ENCODE assay signal across 20 cellular contexts in the genomic region with DNA sequence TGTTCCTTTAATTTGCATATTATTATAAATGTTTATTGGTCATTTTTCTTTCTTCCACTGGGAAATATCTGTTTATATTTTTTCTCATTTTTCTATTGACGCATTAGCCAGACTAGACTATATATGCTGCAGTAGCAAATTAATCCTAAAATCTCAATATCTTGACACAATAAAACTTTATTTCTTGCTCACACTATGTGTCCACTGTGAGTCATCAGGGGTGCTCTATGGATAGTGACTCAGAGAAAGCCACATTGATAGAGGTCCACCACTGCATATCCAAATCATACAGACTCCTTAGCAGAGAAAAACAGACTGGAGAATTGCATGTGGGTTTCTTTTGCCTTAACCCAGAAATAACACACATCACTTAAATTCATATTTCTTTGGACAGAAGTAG. TPM values are rescaled to one million over a fixed set of nuclear protein-coding genes. Genes with fewer than 3 reads are reported as not detected.
"Had no signal": no experiment of that assay in that cellular context is flagged by ENCODE, and none has a peak within 500 bp of the region (broad histone marks: within the 10 kb centered on the region; RNA-seq: fewer than 3 reads in every experiment).

No MANE protein-coding gene starts in this region.

- H3K4me1 ChIP-seq: gastrocnemius medialis, heart right ventricle, psoas muscle, spleen, stomach, testis, upper lobe of left lung had no signal

- H3K36me3 ChIP-seq: gastrocnemius medialis, heart right ventricle, spleen, stomach, upper lobe of left lung had no signal

- H3K27ac ChIP-seq: gastrocnemius medialis, heart right ventricle, psoas muscle, spleen, stomach, testis, upper lobe of left lung had no signal

- H3K4me3 ChIP-seq: gastrocnemius medialis, heart right ventricle, lung, psoas muscle, spleen, stomach, testis, upper lobe of left lung had no signal

- DNase-seq: activated CD4-positive, alpha-beta T cell treated with anti-CD3 and anti-CD28 coated beads for 48 hours; activated CD8-positive, alpha-beta memory T cell treated with anti-CD3 and anti-CD28 coated beads, Interleukin-2, amount 50 U/mL, for 4 hours; activated CD8-positive, alpha-beta T cell treated with anti-CD3 and anti-CD28 coated beads, Interleukin-2, amount 10 ng/mL, durations not matched to agents 7 days and 5 days; activated gamma-delta T cell treated with Interleukin-2 at 50 U/mL for 16 hours; amniotic stem cell; cortex of kidney; effector CD4-positive, alpha-beta T cell; gastrocnemius medialis; heart right ventricle; midbrain; psoas muscle; spleen; stomach; testis; upper lobe of left lung had no signal

- ATAC-seq: activated CD8-positive, alpha-beta T cell treated with anti-CD3 and anti-CD28 coated beads, Interleukin-2, amount 10 ng/mL, durations not matched to agents 7 days and 5 days; gastrocnemius medialis; heart right ventricle; psoas muscle; sciatic nerve had no signal

- H3K9me3 ChIP-seq: psoas muscle, testis had no signal

- H3K27me3 ChIP-seq: gastrocnemius medialis, heart right ventricle, spleen, stomach, testis, upper lobe of left lung had no signal

RNA-seq across cellular contexts. Expression of a gene that starts 20.8 kb away (rescaled TPM):
- total RNA-seq: activated CD8-positive, alpha-beta T cell treated with anti-CD3 and anti-CD28 coated beads, Interleukin-2, amount 10 ng/mL, durations not matched to agents 7 days and 5 days; gastrocnemius medialis; heart right ventricle; lung; myocyte; osteoblast; psoas muscle; sciatic nerve; spleen; stomach; testis; upper lobe of left lung had no signal
- polyA plus RNA-seq: heart right ventricle, lung, neural cell, psoas muscle, spleen, stomach had no signal

RNA-seq across cellular contexts. Expression of a gene that starts 28.1 kb away (rescaled TPM):
- total RNA-seq: activated CD8-positive, alpha-beta T cell treated with anti-CD3 and anti-CD28 coated beads, Interleukin-2, amount 10 ng/mL, durations not matched to agents 7 days and 5 days; gastrocnemius medialis; heart right ventricle; lung; myocyte; osteoblast; psoas muscle; sciatic nerve; spleen; stomach; testis; upper lobe of left lung had no signal
- polyA plus RNA-seq: heart right ventricle, lung, neural cell, psoas muscle, spleen, stomach had no signal

RNA-seq across cellular contexts. Expression of a gene that starts 34.2 kb away (rescaled TPM):
- total RNA-seq: activated CD8-positive, alpha-beta T cell treated with anti-CD3 and anti-CD28 coated beads, Interleukin-2, amount 10 ng/mL, durations not matched to agents 7 days and 5 days; gastrocnemius medialis; heart right ventricle; lung; myocyte; osteoblast; psoas muscle; sciatic nerve; spleen; stomach; testis; upper lobe of left lung had no signal
- polyA plus RNA-seq: heart right ventricle, lung, neural cell, psoas muscle, spleen, stomach had no signal

RNA-seq across cellular contexts. Expression of a gene that starts 38.3 kb away (rescaled TPM):
- total RNA-seq: activated CD8-positive, alpha-beta T cell treated with anti-CD3 and anti-CD28 coated beads, Interleukin-2, amount 10 ng/mL, durations not matched to agents 7 days and 5 days; gastrocnemius medialis; heart right ventricle; myocyte; osteoblast; psoas muscle; testis had no signal
- polyA plus RNA-seq: heart right ventricle, lung, neural cell, psoas muscle, spleen, stomach had no signal

RNA-seq across cellular contexts. Expression of a gene that starts 46.4 kb away (rescaled TPM):
- total RNA-seq: activated CD8-positive, alpha-beta T cell treated with anti-CD3 and anti-CD28 coated beads, Interleukin-2, amount 10 ng/mL, durations not matched to agents 7 days and 5 days; gastrocnemius medialis; heart right ventricle; lung; myocyte; osteoblast; psoas muscle; sciatic nerve; spleen; stomach; testis; upper lobe of left lung had no signal
- polyA plus RNA-seq: heart right ventricle, lung, neural cell, psoas muscle, spleen, stomach had no signal
